ENCODE assay signal across 8 cellular contexts in the genomic region with DNA sequence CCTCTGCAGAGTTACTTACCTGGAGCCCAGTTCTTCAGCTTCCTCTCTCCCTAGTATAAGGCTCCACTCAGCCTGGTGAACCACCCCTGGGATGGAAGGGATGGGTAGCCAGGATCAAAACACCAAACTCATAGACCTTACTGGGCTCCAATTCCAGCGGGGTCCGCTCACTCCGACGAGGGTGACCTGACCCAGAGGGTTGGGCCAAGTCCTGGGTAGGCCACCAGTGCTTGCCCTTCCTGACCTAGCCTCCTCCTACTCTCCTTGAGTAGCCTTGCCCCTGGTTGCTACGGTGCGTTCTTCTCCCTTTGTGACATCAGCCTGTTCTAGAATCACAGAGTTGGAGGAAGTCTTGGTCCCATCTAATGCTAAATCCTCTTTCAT. TPM values are rescaled to one million over a fixed set of nuclear protein-coding genes. Genes with fewer than 3 reads are reported as not detected.
DNase-seq lines count a peak whose midpoint lies in the region; ATAC-seq and TF ChIP-seq lines count a peak whose summit lies in the region.

No MANE protein-coding gene starts in this region.

- peak overlapping the region; percentile 97 for H3K27ac Mint-ChIP-seq in activated naive CD4-positive, alpha-beta T cell treated with anti-CD3 and anti-CD28 coated beads for 36 hours
- H3K27ac Mint-ChIP-seq in activated naive CD4-positive, alpha-beta T cell treated with anti-CD3 and anti-CD28 coated beads, Interleukin-2, amount 50 U/mL, for 72 hours, result peak overlapping the region; percentile 73 to 98

- H3K9me3 ChIP-seq in left lung (no peaks in the 10 kb centered on the region), upper lobe of left lung (no peaks in the 10 kb centered on the region)

- no peak for TF ChIP-seq EP300 in upper lobe of left lung (IDR thresholded peaks at IDR 0.05)

- DNase-seq in activated naive CD4-positive, alpha-beta T cell treated with anti-CD3 and anti-CD28 coated beads for 36 hours, result peak; percentile 32
- no peak for DNase-seq in activated naive CD4-positive, alpha-beta T cell (lab: John Stamatoyannopoulos, UW)
- no peak for DNase-seq in activated naive CD4-positive, alpha-beta T cell treated with anti-CD3 and anti-CD28 coated beads, Interleukin-2, amount 50 U/mL, for 72 hours (ENCODE audit: low spot score in 2 of 2)
- no peak for DNase-seq in left lung
- no peak for DNase-seq in upper lobe of left lung
- no peak for DNase-seq in brain microvascular endothelial cell

- no peak for TF ChIP-seq CTCF in left lung (IDR thresholded peaks at IDR 0.05)
- no peak for TF ChIP-seq CTCF in upper lobe of left lung (IDR thresholded peaks at IDR 0.05)
- TF ChIP-seq CTCF in brain microvascular endothelial cell (IDR thresholded peaks at IDR 0.05; ENCODE audit: low read depth, low read length, missing control alignments), result no peak

- peak overlapping the region; percentile 38 to 56 for H3K4me3 ChIP-seq in left lung
- H3K4me3 ChIP-seq in upper lobe of left lung, result peak overlapping the region in 3 of 4 donors; percentile 51 to 63 (median 61)
- H3K4me3 ChIP-seq in brain microvascular endothelial cell (ENCODE audit: low read depth, low read length), result no peak overlapping the region

- no peaks in the 10 kb centered on the region for H3K27me3 Mint-ChIP-seq in activated naive CD4-positive, alpha-beta T cell treated with anti-CD3 and anti-CD28 coated beads for 36 hours (ENCODE audit: low read depth)

- CTCF ChIA-PET in activated naive CD4-positive, alpha-beta T cell treated with anti-CD3 and anti-CD28 coated beads for 36 hours (lab: Charles Lee), result interaction anchor here (1.2 to 6.0 kb wide), 5 partner anchors 37 to 98 kb away, joined by 4 to 73 read pairs (median 5); no protein-coding TSS in a partner anchor

- peaks cover 53% of the 10 kb centered on the region for H3K4me1 Mint-ChIP-seq in activated naive CD4-positive, alpha-beta T cell treated with anti-CD3 and anti-CD28 coated beads for 36 hours (ENCODE audit: low read depth)

- H3K4me1 ChIP-seq in left lung (peaks cover 0 to 15% of the 10 kb centered on the region in 2 donors), upper lobe of left lung (peaks cover 0 to 15% (median 3%) of the 10 kb centered on the region in 4 donors)

- ATAC-seq in activated naive CD4-positive, alpha-beta T cell treated with anti-CD3 and anti-CD28 coated beads, Interleukin-2, amount 50 U/mL, for 72 hours, result peak; percentile 29 to 38
- ATAC-seq in left lung (peak; percentile 4), upper lobe of left lung (ENCODE audit: low FRiP score in 2 of 2) (peak; percentile 18 to 19), GM18909 (IDR thresholded peaks at IDR 0.05; ENCODE audit: poor library complexity, unreplicated experiment) (no peak), GM21717 (IDR thresholded peaks at IDR 0.05; ENCODE audit: unreplicated experiment) (no peak)

- 87 to 90% methylated on average over 6 of the region's 6 CpGs for WGBS in upper lobe of left lung, 2 donors

- H3K27me3 ChIP-seq in left lung (no peaks in the 10 kb centered on the region), upper lobe of left lung (no peaks in the 10 kb centered on the region), brain microvascular endothelial cell (replicated peaks) (no peaks in the 10 kb centered on the region)

- in situ Hi-C loops in brain microvascular endothelial cell (cut with HindIII; ENCODE audit: low pct_ligation_motif_present, low sequenced_read_pairs), result no loop called here

- no peaks in the 10 kb centered on the region for H3K9me3 Mint-ChIP-seq in activated naive CD4-positive, alpha-beta T cell treated with anti-CD3 and anti-CD28 coated beads for 36 hours
- no peaks in the 10 kb centered on the region for H3K9me3 Mint-ChIP-seq in activated naive CD4-positive, alpha-beta T cell treated with anti-CD3 and anti-CD28 coated beads, Interleukin-2, amount 50 U/mL, for 72 hours

- peak overlapping the region; percentile 46 to 77 for H3K27ac ChIP-seq in left lung
- H3K27ac ChIP-seq in upper lobe of left lung, result peak overlapping the region; percentile 40 to 80 (median 75)
- H3K27ac ChIP-seq in brain microvascular endothelial cell, result no peak overlapping the region

- TF ChIP-seq POLR2A in upper lobe of left lung (IDR thresholded peaks at IDR 0.05), result no peak

- intact Hi-C loops in activated naive CD4-positive, alpha-beta T cell treated with anti-CD3 and anti-CD28 coated beads for 36 hours (cut with micrococcal nuclease), result loop anchor here (1.0 to 10.0 kb wide), 14 partner anchors 37 to 747 kb away; partner anchors contain the start of genes GLS, MFSD6, NEMP2 and STAT1
- intact Hi-C loops in left lung (cut with DNase I), result loop anchor here in 1 of 2 donors (10.0 kb wide), 1 partner anchor 97 kb away; no protein-coding TSS in a partner anchor

- H3K4me3 Mint-ChIP-seq in activated naive CD4-positive, alpha-beta T cell treated with anti-CD3 and anti-CD28 coated beads for 36 hours, result peak overlapping the region; percentile 91

- peaks cover 26% of the 10 kb centered on the region for H3K36me3 Mint-ChIP-seq in activated naive CD4-positive, alpha-beta T cell treated with anti-CD3 and anti-CD28 coated beads for 36 hours (ENCODE audit: low read depth)
- H3K36me3 Mint-ChIP-seq in activated naive CD4-positive, alpha-beta T cell treated with anti-CD3 and anti-CD28 coated beads, Interleukin-2, amount 50 U/mL, for 72 hours, result peaks cover 8 to 20% of the 10 kb centered on the region in 2 donors

- H3K36me3 ChIP-seq in left lung (no peaks in the 10 kb centered on the region), upper lobe of left lung (no peaks in the 10 kb centered on the region), brain microvascular endothelial cell (replicated peaks) (no peaks in the 10 kb centered on the region)

RNA-seq across cellular contexts. Expression of gene STAT4, which starts 0.5 kb away (rescaled TPM):
- 10 to 100 TPM; 53.9 to 54.6 TPM for total RNA-seq in activated naive CD4-positive, alpha-beta T cell treated with anti-CD3 and anti-CD28 coated beads for 36 hours
- 10 to 100 TPM; 56.5 to 67.1 TPM for total RNA-seq in activated naive CD4-positive, alpha-beta T cell treated with anti-CD3 and anti-CD28 coated beads, Interleukin-2, amount 50 U/mL, for 72 hours
- total RNA-seq in left lung, result 1 to 10 TPM; 4.4 to 4.5 TPM
- total RNA-seq in upper lobe of left lung, result 10 to 100 TPM in 1 of 6 donors, 1 to 10 TPM in 5; 3.6 to 11.9 (median 6.0) TPM

Comparison
In these comparisons a context has a peak if more than half of its experiments do, and no peak if none do; other contexts are left out.
1. ATAC-seq: peak in activated naive CD4-positive, alpha-beta T cell treated with anti-CD3 and anti-CD28 coated beads, Interleukin-2, amount 50 U/mL, for 72 hours (2 of 2), left lung (single experiment) and upper lobe of left lung (2 of 2); none in GM18909 (single experiment) and GM21717 (single experiment).
2. RNA of gene STAT4, which starts 0.5 kb away (total RNA-seq): 56.5 to 67.1 TPM in activated naive CD4-positive, alpha-beta T cell treated with anti-CD3 and anti-CD28 coated beads, Interleukin-2, amount 50 U/mL, for 72 hours and 53.9 to 54.6 TPM in activated naive CD4-positive, alpha-beta T cell treated with anti-CD3 and anti-CD28 coated beads for 36 hours; 3.6 to 11.9 TPM in upper lobe of left lung and 4.4 to 4.5 TPM in left lung; every median in the first group is over 4 times any median in the second.